ENCODE assay signal across 9 cellular contexts in genomic region chr7:3260425-3260762, GRCh38. TPM values are rescaled to one million over a fixed set of nuclear protein-coding genes. Genes with fewer than 3 reads are reported as not detected.
DNase-seq lines count a peak whose midpoint lies in the region; ATAC-seq and TF ChIP-seq lines count a peak whose summit lies in the region.
"Had no signal": no experiment of that assay in that cellular context is flagged by ENCODE, and none has a peak within 500 bp of the region (broad histone marks: within the 10 kb centered on the region; RNA-seq: fewer than 3 reads in every experiment).

No MANE protein-coding gene starts in this region.

- intact Hi-C loops in activated CD4-positive, alpha-beta T cell treated with anti-CD3 and anti-CD28 coated beads, Interleukin-2, amount 10 ng/mL, durations not matched to agents 24 days and 14 days (cut with micrococcal nuclease) = no loop called here
- intact Hi-C loops in ascending aorta (cut with DNase I) = loop anchor here (5.0 kb wide), 1 partner anchor 43 kb away; no protein-coding TSS in a partner anchor
- intact Hi-C loops in left lung (cut with DNase I) = no loop called here

- H3K36me3 Mint-ChIP-seq in activated CD4-positive, alpha-beta T cell treated with anti-CD3 and anti-CD28 coated beads, Interleukin-2, amount 10 ng/mL, durations not matched to agents 24 days and 14 days (ENCODE audit: low read depth) = no peaks in the 10 kb centered on the region
- H3K36me3 Mint-ChIP-seq in type B pancreatic cell = no peaks in the 10 kb centered on the region
- H3K36me3 Mint-ChIP-seq in effector memory CD8-positive, alpha-beta T cell (ENCODE audit: insufficient read depth) = no peaks in the 10 kb centered on the region

- H3K27me3 ChIP-seq in ascending aorta (no peaks in the 10 kb centered on the region), left lung (peaks cover 0 to 3% of the 10 kb centered on the region in 2 donors)
- H3K27me3 ChIP-seq: BLaER1 had no signal

- POLR2A ChIA-PET in GM10248 (lab: Yijun Ruan, JAX) = no interaction called here

- H3K4me1 ChIP-seq in ascending aorta = no peaks in the 10 kb centered on the region
- no peaks in the 10 kb centered on the region for H3K4me1 ChIP-seq in left lung
- H3K4me1 ChIP-seq: BLaER1 had no signal

- peaks cover 18% of the 10 kb centered on the region for H3K27me3 Mint-ChIP-seq in activated CD4-positive, alpha-beta T cell treated with anti-CD3 and anti-CD28 coated beads, Interleukin-2, amount 10 ng/mL, durations not matched to agents 24 days and 14 days
- peaks cover 17% of the 10 kb centered on the region for H3K27me3 Mint-ChIP-seq in type B pancreatic cell
- H3K27me3 Mint-ChIP-seq in effector memory CD8-positive, alpha-beta T cell = peaks cover 47 to 86% of the 10 kb centered on the region in 2 donors

- H3K27ac ChIP-seq in ascending aorta = peak overlapping the region; percentile 47 to 53
- H3K27ac ChIP-seq in left lung = peak overlapping the region in 1 of 2 donors; percentile 51
- H3K27ac ChIP-seq: BLaER1 had no signal

- no peak for DNase-seq in activated CD4-positive, alpha-beta T cell treated with anti-CD3 and anti-CD28 coated beads, Interleukin-2, amount 10 ng/mL, durations not matched to agents 24 days and 14 days
- no peak for DNase-seq in activated CD4-positive, alpha-beta T cell treated with anti-CD3 and anti-CD28 coated beads, Interleukin-2, amount 50 U/mL, for 1 hour
- DNase-seq in ascending aorta (ENCODE audit: low spot score in 2 of 2) (no peak), left lung (no peak), type B pancreatic cell (ENCODE audit: extremely low spot score, unreplicated experiment) (no peak), GM10248 (ENCODE audit: extremely low spot score) (no peak)
- no peak for DNase-seq in effector memory CD8-positive, alpha-beta T cell

- H3K9me3 Mint-ChIP-seq in activated CD4-positive, alpha-beta T cell treated with anti-CD3 and anti-CD28 coated beads, Interleukin-2, amount 10 ng/mL, durations not matched to agents 24 days and 14 days = no peaks in the 10 kb centered on the region
- no peaks in the 10 kb centered on the region for H3K9me3 Mint-ChIP-seq in type B pancreatic cell
- H3K9me3 Mint-ChIP-seq in effector memory CD8-positive, alpha-beta T cell = no peaks in the 10 kb centered on the region

- H3K4me1 Mint-ChIP-seq in activated CD4-positive, alpha-beta T cell treated with anti-CD3 and anti-CD28 coated beads, Interleukin-2, amount 10 ng/mL, durations not matched to agents 24 days and 14 days = no peaks in the 10 kb centered on the region
- H3K4me1 Mint-ChIP-seq in type B pancreatic cell (ENCODE audit: unreplicated experiment) = peaks cover 12% of the 10 kb centered on the region
- H3K4me1 Mint-ChIP-seq in effector memory CD8-positive, alpha-beta T cell (ENCODE audit: low read depth in 2 of 2) = no peaks in the 10 kb centered on the region

- H3K4me3 ChIP-seq in ascending aorta (peak overlapping the region; percentile 23 to 58), left lung (peak overlapping the region; percentile 16 to 25)
- H3K4me3 ChIP-seq: BLaER1 had no signal

- ATAC-seq in left lung = peak; percentile 73
- no peak for ATAC-seq in GM21360 (IDR thresholded peaks at IDR 0.05; ENCODE audit: unreplicated experiment)
- no peak for ATAC-seq in effector memory CD8-positive, alpha-beta T cell (replicated peaks)

- peak overlapping the region; percentile 58 for H3K4me3 Mint-ChIP-seq in activated CD4-positive, alpha-beta T cell treated with anti-CD3 and anti-CD28 coated beads, Interleukin-2, amount 10 ng/mL, durations not matched to agents 24 days and 14 days
- H3K4me3 Mint-ChIP-seq in type B pancreatic cell = peak overlapping the region; percentile 14
- H3K4me3 Mint-ChIP-seq in effector memory CD8-positive, alpha-beta T cell = no peak overlapping the region

- no peaks in the 10 kb centered on the region for H3K9me3 ChIP-seq in ascending aorta
- no peaks in the 10 kb centered on the region for H3K9me3 ChIP-seq in left lung
- H3K9me3 ChIP-seq: BLaER1 had no signal

- CTCF ChIA-PET in GM10248 (lab: Yijun Ruan, JAX) = interaction anchor here (1.3 kb wide), 1 partner anchor 40 kb away, joined by 3 read pairs; the partner anchor contains the start of gene SDK1

- H3K27ac Mint-ChIP-seq in activated CD4-positive, alpha-beta T cell treated with anti-CD3 and anti-CD28 coated beads, Interleukin-2, amount 10 ng/mL, durations not matched to agents 24 days and 14 days = no peak overlapping the region
- no peak overlapping the region for H3K27ac Mint-ChIP-seq in type B pancreatic cell
- H3K27ac Mint-ChIP-seq in effector memory CD8-positive, alpha-beta T cell = no peak overlapping the region

- no peaks in the 10 kb centered on the region for H3K36me3 ChIP-seq in ascending aorta
- no peaks in the 10 kb centered on the region for H3K36me3 ChIP-seq in left lung
- H3K36me3 ChIP-seq: BLaER1 had no signal

- no peak for TF ChIP-seq CTCF in ascending aorta (IDR thresholded peaks at IDR 0.05)
- TF ChIP-seq CTCF in left lung (IDR thresholded peaks at IDR 0.05) = no peak
- TF ChIP-seq CTCF in type B pancreatic cell (conservative IDR thresholded peaks at IDR 0.05) = no peak
- TF ChIP-seq CTCF in GM10248 (IDR thresholded peaks at IDR 0.05; ENCODE audit: control extremely low read depth, extremely low read depth, low read depth, missing control alignments) = no peak

RNA-seq across cellular contexts. Expression of gene SDK1, which starts 40.7 kb away (rescaled TPM):
- 0.14 and 0.16 TPM in 2 replicates for total RNA-seq in activated CD4-positive, alpha-beta T cell treated with anti-CD3 and anti-CD28 coated beads, Interleukin-2, amount 10 ng/mL, durations not matched to agents 24 days and 14 days
- total RNA-seq in ascending aorta (13.3 TPM), left lung (10 to 100 TPM in 1 of 2 donors, 1 to 10 TPM in 1; 5.5 to 13.5 TPM), type B pancreatic cell (ENCODE audit: low replicate concordance) (17.8 and 26.1 TPM in 2 replicates)

Comparison
In these comparisons a context has a peak if more than half of its experiments do, and no peak if none do; other contexts are left out.
1. H3K4me3 Mint-ChIP-seq: peak in activated CD4-positive, alpha-beta T cell treated with anti-CD3 and anti-CD28 coated beads, Interleukin-2, amount 10 ng/mL, durations not matched to agents 24 days and 14 days (single experiment) and type B pancreatic cell (single experiment); none in effector memory CD8-positive, alpha-beta T cell (0 of 2).